29 cellular contexts compared by ENCODE assay signal in the genomic region with DNA sequence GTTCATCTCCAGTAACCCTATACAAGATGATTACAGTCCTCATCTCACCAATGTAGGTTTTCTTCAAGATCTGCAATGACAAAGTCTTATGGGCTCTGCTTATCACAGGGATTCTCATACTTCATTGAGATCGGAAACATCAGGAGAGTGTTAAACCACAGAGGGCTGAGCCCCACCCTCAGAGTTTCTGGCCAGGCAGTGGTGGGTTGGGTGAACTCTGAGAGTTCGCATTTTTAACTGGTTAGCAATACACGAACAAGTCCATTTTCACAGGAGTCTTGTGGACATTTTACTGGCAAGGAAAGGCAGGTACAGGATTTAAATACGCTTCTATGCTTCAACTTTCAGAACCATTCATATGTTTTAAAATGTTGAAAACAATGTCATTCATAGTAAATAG.
"Had no signal": no experiment of that assay in that cellular context is flagged by ENCODE, and none has a peak within 500 bp of the region (broad histone marks: within the 10 kb centered on the region; RNA-seq: fewer than 3 reads in every experiment).

No MANE protein-coding gene starts in this region.

- H3K27me3 ChIP-seq: adrenal gland had no signal

- H3K4me3 ChIP-seq: adrenal gland, SK-N-MC had no signal

- FAIRE-seq: TTC549 had no signal

- H3K9me3 ChIP-seq: adrenal gland had no signal

- H3K27ac ChIP-seq: adrenal gland, KMS-11, SK-N-MC had no signal

- H3K9ac ChIP-seq: KMS-11 had no signal

- H3K4me1 ChIP-seq: adrenal gland had no signal

- H3K36me3 ChIP-seq: adrenal gland had no signal

- ATAC-seq: activated T-helper 17 cell treated with anti-CD3 and anti-CD28 coated beads, Interleukin-2, amount 50 U/mL, for 72 hours; Panc1; Right ventricle myocardium inferior; T-cell had no signal

- DNase-seq: activated B cell treated with CpG ODN at 0.5 μM for 24 hours; activated CD4-positive, alpha-beta memory T cell treated with anti-CD3 and anti-CD28 coated beads for 36 hours; activated CD4-positive, alpha-beta T cell treated with anti-CD3 and anti-CD28 coated beads, Interleukin-2, amount 10 ng/mL, durations not matched to agents 7 days and 5 days; activated gamma-delta T cell treated with Interleukin-2 at 50 U/mL for 16 hours; activated naive CD4-positive, alpha-beta T cell treated with anti-CD3 and anti-CD28 coated beads, Interleukin-2, amount 10 ng/mL, durations not matched to agents 7 days and 5 days; activated naive CD8-positive, alpha-beta T cell treated with anti-CD3 and anti-CD28 coated beads for 36 hours; activated T-cell treated with anti-CD3 and anti-CD28 coated beads for 4 hours; activated T-cell treated with anti-CD3 and anti-CD28 coated beads, Interleukin-2, amount 50 U/mL, for 48 hours; adrenal gland; aorta; NCI-H1092; NCI-H1417; NCI-H1694; NCI-H2029; NCI-H2107; NCI-H2171 treated with DMSO at 0.1 percent for 48 hours; NCI-H226; NCI-H526; NCI-H774; RPMI8226; T-cell; T-helper 2 cell; T1000 had no signal

- H3K4me2 ChIP-seq: KMS-11 had no signal
